Comparison of ENCODE assay signal across 8 cellular contexts in the genomic region with DNA sequence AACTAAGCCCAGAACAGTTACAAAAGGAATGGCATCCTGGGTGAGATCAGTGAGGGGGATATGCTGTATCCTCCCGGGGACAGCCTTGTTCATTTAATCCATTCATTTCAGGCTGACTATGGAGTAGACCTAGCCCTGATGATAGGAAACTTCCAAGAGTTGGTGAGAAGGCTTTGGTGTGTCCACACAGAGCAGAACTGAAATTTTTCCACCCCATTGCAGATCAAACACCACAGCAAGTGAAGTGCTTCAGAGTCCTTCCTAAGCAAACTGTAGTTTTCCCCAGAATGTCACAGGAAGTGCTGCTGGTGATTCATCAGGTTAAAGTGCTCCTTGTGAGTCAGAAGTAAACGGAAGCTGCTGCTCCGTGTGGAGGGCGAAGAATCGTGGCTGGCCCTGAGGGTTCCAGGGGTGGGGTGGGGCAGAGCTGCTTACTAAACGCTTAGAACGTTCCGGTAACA.
DNase-seq lines count a peak whose midpoint lies in the region; ATAC-seq and TF ChIP-seq lines count a peak whose summit lies in the region.

No MANE protein-coding gene starts in this region.

- DNase-seq in AG09309 (ENCODE audit: low read depth): peak; percentile 76
- DNase-seq in RPMI7951 (ENCODE audit: low read depth): peak; percentile 97
- peak; percentile 73 for DNase-seq in activated effector memory CD4-positive, alpha-beta T cell treated with Interleukin-2 at 50 U/mL for 16 hours
- DNase-seq in glomerular visceral epithelial cell (ENCODE audit: extremely low spot score): peak; percentile 88
- peak; percentile 65 to 77 (median 69) for DNase-seq in stimulated activated CD4-positive, alpha-beta T cell treated with anti-CD3 and anti-CD28 coated beads, Interleukin-12 subunit alpha, Interleukin-12 subunit beta, amount 100 ng/mL, for 48 hours (ENCODE audit: low read depth in 2 of 3, low spot score in 1 of 3)
- DNase-seq in hippocampal formation (lab: John Stamatoyannopoulos, UW): no peak
- no peak for DNase-seq in NCI-H2029 (lab: John Stamatoyannopoulos, UW)

- H3K4me3 ChIP-seq in AG09309 (ENCODE audit: control insufficient read depth, low read depth, low read length): no peak overlapping the region

- peak; percentile 47 for ATAC-seq in GM21723 (IDR thresholded peaks at IDR 0.05; ENCODE audit: unreplicated experiment)

- TF ChIP-seq CTCF in AG09309 (IDR thresholded peaks at IDR 0.05; ENCODE audit: control insufficient read depth, insufficient read depth, low read depth, low read length, missing control alignments): no peak

Comparison
In these comparisons a context has a peak if more than half of its experiments do, and no peak if none do; other contexts are left out.
1. DNase-seq: peak in AG09309 (single experiment), RPMI7951 (single experiment), activated effector memory CD4-positive, alpha-beta T cell treated with Interleukin-2 at 50 U/mL for 16 hours (single experiment), glomerular visceral epithelial cell (single experiment) and stimulated activated CD4-positive, alpha-beta T cell treated with anti-CD3 and anti-CD28 coated beads, Interleukin-12 subunit alpha, Interleukin-12 subunit beta, amount 100 ng/mL, for 48 hours (3 of 3); none in hippocampal formation (0 of 2) and NCI-H2029 (single experiment).